In the genomic region with DNA sequence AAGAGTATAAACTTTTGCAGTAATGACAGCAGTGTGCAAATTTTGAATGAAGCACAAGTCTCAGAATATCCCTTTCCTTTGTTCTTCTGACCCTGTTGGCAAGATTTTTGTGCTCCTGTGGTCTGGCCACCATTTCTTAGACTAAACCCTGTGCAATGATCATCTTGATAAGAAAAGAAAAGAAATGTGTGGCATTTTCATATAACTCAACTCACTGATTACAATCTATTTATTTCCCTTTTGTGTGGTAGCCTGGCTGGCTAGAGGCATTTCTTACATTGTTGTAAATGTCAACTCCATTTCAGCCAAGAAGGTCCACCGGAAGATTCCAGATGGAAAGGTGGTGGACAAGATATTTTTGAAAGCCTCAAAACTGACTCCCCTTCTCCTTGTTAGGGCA, we compare ENCODE assay signal across 9 cellular contexts. TPM values are rescaled to one million over a fixed set of nuclear protein-coding genes. Genes with fewer than 3 reads are reported as not detected.
"Had no signal": no experiment of that assay in that cellular context is flagged by ENCODE, and none has a peak within 500 bp of the region (broad histone marks: within the 10 kb centered on the region; RNA-seq: fewer than 3 reads in every experiment).

No MANE protein-coding gene starts in this region.

- H3K9me3 ChIP-seq: HAP-1 had no signal

- H3K36me3 Mint-ChIP-seq: IgD-negative memory B cell had no signal

- H3K4me3 Mint-ChIP-seq: HFFc6, IgD-negative memory B cell had no signal

- ATAC-seq: HCT116, HepG2 had no signal

- H3K27ac Mint-ChIP-seq: HFFc6, IgD-negative memory B cell had no signal

- H3K27ac ChIP-seq: GM23248, HL-60 had no signal

- H3K9ac ChIP-seq: GM23248 had no signal

- H3K36me3 ChIP-seq: HAP-1 had no signal

- DNase-seq: GM23248, GOT3, H7, HFFc6 had no signal

- H3K4me3 ChIP-seq: GM23248, HAP-1 had no signal

- H3K4me1 ChIP-seq: HAP-1 had no signal

- H3K27me3 Mint-ChIP-seq: IgD-negative memory B cell had no signal

- H3K4me1 Mint-ChIP-seq: IgD-negative memory B cell had no signal

RNA-seq across cellular contexts. Expression of a gene that starts 41.9 kb away (rescaled TPM):
- total RNA-seq: GM23248, HepG2, HFFc6 had no signal
- polyA plus RNA-seq: HepG2, IgD-negative memory B cell had no signal
